In the genomic region with DNA sequence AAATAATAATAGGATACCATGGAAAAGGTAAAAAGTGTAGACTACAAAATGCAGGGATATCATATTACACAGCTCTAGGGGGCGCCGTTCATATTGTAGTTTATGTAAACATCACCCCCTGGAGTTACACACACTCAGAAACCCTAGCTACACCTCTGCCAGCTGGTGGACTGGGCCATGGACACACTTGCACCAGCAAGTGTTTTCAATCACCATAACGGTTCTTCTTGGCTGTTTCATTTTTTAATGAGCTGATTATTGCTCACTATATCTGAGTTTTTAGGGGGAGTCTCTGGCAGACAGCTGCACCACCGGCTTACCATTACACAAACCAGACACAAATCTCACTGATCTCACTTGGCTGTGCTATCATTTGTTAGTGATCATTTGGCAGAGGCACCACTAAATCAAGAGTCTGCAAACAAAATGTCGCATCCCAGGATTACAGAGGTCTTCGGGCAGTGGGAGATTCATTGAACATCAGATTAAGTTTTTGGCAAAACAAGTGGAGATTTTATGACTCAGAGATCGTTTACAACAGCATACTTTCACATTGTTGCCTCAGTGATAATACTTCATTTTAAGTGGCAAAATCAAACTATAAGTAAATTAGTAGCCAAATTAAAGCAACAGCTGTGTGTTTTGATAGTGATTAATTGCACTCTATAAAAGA, we compare ENCODE assay signal across 10 cellular contexts.
A peak's percentile ranks its signal among the peaks of the same experiment; 100 is the strongest.
DNase-seq lines count a peak whose midpoint lies in the region; ATAC-seq and TF ChIP-seq lines count a peak whose summit lies in the region.
"Had no signal": no experiment of that assay in that cellular context is flagged by ENCODE, and none has a peak within 500 bp of the region (broad histone marks: within the 10 kb centered on the region; RNA-seq: fewer than 3 reads in every experiment).

No MANE protein-coding gene starts in this region.

- H3K4me1 ChIP-seq in Karpas-422 (ENCODE audit: low read length): no peaks in the 10 kb centered on the region
- no peaks in the 10 kb centered on the region for H3K4me1 ChIP-seq in mammary epithelial cell (ENCODE audit: insufficient read depth, low read length)
- H3K4me1 ChIP-seq in esophagus muscularis mucosa: peaks cover 0 to 4% (median 0%) of the 10 kb centered on the region in 4 donors
- H3K4me1 ChIP-seq in transverse colon: peaks cover 0 to 8% (median 0%) of the 10 kb centered on the region in 4 donors

- H4K20me1 ChIP-seq in Karpas-422 (ENCODE audit: insufficient read depth, low read depth, low read length): no peaks in the 10 kb centered on the region
- H4K20me1 ChIP-seq in mammary epithelial cell (ENCODE audit: insufficient read depth, low read length): no peaks in the 10 kb centered on the region

- dilution Hi-C loops in mammary epithelial cell (cut with HindIII; ENCODE audit: low sequenced_read_pairs): no loop called here

- WGBS in mammary epithelial cell (ENCODE audit: low coverage, missing lambda C conversion rate): 69% methylated on average over 7 of the region's 7 CpGs
- 36% methylated on average over 7 of the region's 7 CpGs for WGBS in esophagus muscularis mucosa
- 39 to 49% methylated on average over 6 to 7 of the region's 7 CpGs for WGBS in transverse colon (ENCODE audit: low coverage in 1 of 2), 2 donors

- H3K27ac ChIP-seq in Karpas-422 (ENCODE audit: low read length) (no peak overlapping the region), mammary epithelial cell (ENCODE audit: insufficient read depth, low read depth, low read length) (no peak overlapping the region), esophagus muscularis mucosa (replicated peaks in 1 of 4) (no peak overlapping the region), transverse colon (no peak overlapping the region)

- H3K9ac ChIP-seq in Karpas-422 (ENCODE audit: low read length) (no peak overlapping the region), mammary epithelial cell (ENCODE audit: insufficient read depth, low read length) (no peak overlapping the region)

- H3K4me2 ChIP-seq in Karpas-422 (ENCODE audit: low read depth, low read length, poor library complexity, severe bottlenecking): no peak overlapping the region
- H3K4me2 ChIP-seq in mammary epithelial cell (ENCODE audit: insufficient read depth, low read depth, low read length): no peak overlapping the region

- intact Hi-C loops in mammary epithelial cell (cut with micrococcal nuclease) (no loop called here), esophagus muscularis mucosa (cut with DNase I) (no loop called here), transverse colon (cut with DNase I; ENCODE audit: low total_unique reads) (no loop called here)

- no TSS peak for BruUV-seq in mammary epithelial cell (replicated peaks; lab: Mats Ljungman, UMichigan)

- TF ChIP-seq CTCF in mammary epithelial cell (conservative IDR thresholded peaks at IDR 0.05 in 1 of 2, IDR thresholded peaks at IDR 0.05 in 1 of 2; ENCODE audit: extremely low read depth in 1 of 2, insufficient read depth in 1 of 2, low read depth in 1 of 2, low read length in 2 of 2): no peak
- no peak for TF ChIP-seq CTCF in esophagus muscularis mucosa (IDR thresholded peaks at IDR 0.05)
- peak in 1 of 5 experiments; percentile 4 for TF ChIP-seq CTCF in transverse colon (IDR thresholded peaks at IDR 0.05)

- H3K9me3 ChIP-seq in Karpas-422 (ENCODE audit: low read length) (no peaks in the 10 kb centered on the region), mammary epithelial cell (replicated peaks; ENCODE audit: insufficient read depth, low read length) (no peaks in the 10 kb centered on the region), esophagus muscularis mucosa (no peaks in the 10 kb centered on the region), transverse colon (no peaks in the 10 kb centered on the region)
- H3K9me3 ChIP-seq: right lobe of liver had no signal

- no peak overlapping the region for H2AFZ ChIP-seq in Karpas-422 (ENCODE audit: low read length)
- no peak overlapping the region for H2AFZ ChIP-seq in mammary epithelial cell (ENCODE audit: low read depth, low read length)

- no peak for ATAC-seq in left lobe of liver

- no peaks in the 10 kb centered on the region for H3K36me3 ChIP-seq in Karpas-422 (ENCODE audit: insufficient read depth, low read length)
- no peaks in the 10 kb centered on the region for H3K36me3 ChIP-seq in mammary epithelial cell (ENCODE audit: insufficient read depth, low read length)
- no peaks in the 10 kb centered on the region for H3K36me3 ChIP-seq in esophagus muscularis mucosa
- no peaks in the 10 kb centered on the region for H3K36me3 ChIP-seq in transverse colon
- H3K36me3 ChIP-seq: right lobe of liver had no signal

- no peak for TF ChIP-seq EP300 in esophagus muscularis mucosa (IDR thresholded peaks at IDR 0.05)
- TF ChIP-seq EP300 in transverse colon (IDR thresholded peaks at IDR 0.05; ENCODE audit: low read depth): no peak

- H3K79me2 ChIP-seq in Karpas-422 (ENCODE audit: low read length) (no peaks in the 10 kb centered on the region), mammary epithelial cell (ENCODE audit: insufficient read depth, low read length) (no peaks in the 10 kb centered on the region)

- in situ Hi-C loops in mammary epithelial cell (cut with MboI; ENCODE audit: low sequenced_read_pairs in 2 of 2): no loop called here
- in situ Hi-C loops in transverse colon (cut with MboI; ENCODE audit: low pct_ligation_motif_present in 1 of 4, low pct_unique_long_range_greater_than_20kb in 1 of 4, low sequenced_read_pairs in 3 of 4): no loop called here

- TF ChIP-seq POLR2A in esophagus muscularis mucosa (IDR thresholded peaks at IDR 0.05; ENCODE audit: low read depth) (no peak), transverse colon (IDR thresholded peaks at IDR 0.05) (no peak)

- CTCF ChIA-PET in mammary epithelial cell (lab: Charles Lee; ENCODE audit: low non-redundant PET): interaction anchor here (0.6 kb wide), 1 partner anchor 184 kb away, joined by 3 read pairs; no protein-coding TSS in a partner anchor

- H3K27me3 ChIP-seq in Karpas-422 (ENCODE audit: low read length) (no peaks in the 10 kb centered on the region), mammary epithelial cell (ENCODE audit: insufficient read depth, low read length) (no peaks in the 10 kb centered on the region), esophagus muscularis mucosa (no peaks in the 10 kb centered on the region), transverse colon (no peaks in the 10 kb centered on the region)
- H3K27me3 ChIP-seq: right lobe of liver had no signal

- H3K4me3 ChIP-seq in Karpas-422 (ENCODE audit: low read length): no peak overlapping the region
- H3K4me3 ChIP-seq in mammary epithelial cell (replicated peaks in 1 of 3; ENCODE audit: insufficient read depth in 1 of 3, low read depth in 2 of 3, low read length in 3 of 3): no peak overlapping the region
- H3K4me3 ChIP-seq in esophagus muscularis mucosa: no peak overlapping the region
- H3K4me3 ChIP-seq in transverse colon: no peak overlapping the region
- H3K4me3 ChIP-seq: right lobe of liver had no signal

- DNase-seq in Daoy (ENCODE audit: low read depth) (peak; percentile 6), Karpas-422 (peak; percentile 42), mammary epithelial cell (peak; percentile 1), midbrain (lab: John Stamatoyannopoulos, UW) (peak; percentile 54), esophagus muscularis mucosa (ENCODE audit: extremely low spot score) (no peak), HCEC 1CT (no peak), transverse colon (no peak), left lobe of liver (ENCODE audit: low spot score) (no peak)
- DNase-seq: activated CD4-positive, alpha-beta T cell treated with anti-CD3 and anti-CD28 coated beads for 1 hour; right lobe of liver had no signal

- no peaks in the 10 kb centered on the region for H3K9me2 ChIP-seq in Karpas-422 (replicated peaks; ENCODE audit: insufficient read depth, low read length)

Comparison
In these comparisons a context has a peak if more than half of its experiments do, and no peak if none do; other contexts are left out.
1. DNase-seq: peak in Daoy (single experiment), Karpas-422 (single experiment), mammary epithelial cell (single experiment) and midbrain (single experiment); none in esophagus muscularis mucosa (single experiment), HCEC 1CT (single experiment), transverse colon (single experiment) and left lobe of liver (single experiment).